ENCODE assay signal across 24 cellular contexts in genomic region chr11:134916829-134917228, GRCh38.
"Had no signal": no experiment of that assay in that cellular context is flagged by ENCODE, and none has a peak within 500 bp of the region (broad histone marks: within the 10 kb centered on the region; RNA-seq: fewer than 3 reads in every experiment).

No MANE protein-coding gene starts in this region.

- H3K4me1 ChIP-seq: body of pancreas, SJCRH30 had no signal

- FAIRE-seq: bronchial epithelial cell had no signal

- DNase-seq: activated CD4-positive, alpha-beta T cell treated with anti-CD3 and anti-CD28 coated beads for 48 hours; activated CD4-positive, alpha-beta T cell treated with anti-CD3 and anti-CD28 coated beads, Interleukin-2, amount 50 U/mL, for 4 hours; activated CD4-positive, CD25-positive, alpha-beta regulatory T cell treated with anti-CD3 and anti-CD28 coated beads, Interleukin-2, amount 50 U/mL, for 72 hours; activated CD8-positive, alpha-beta memory T cell treated with anti-CD3 and anti-CD28 coated beads, Interleukin-2, amount 10 ng/mL, durations not matched to agents 7 days and 5 days; activated effector memory CD4-positive, alpha-beta T cell treated with Interleukin-2 at 50 U/mL for 16 hours; activated naive CD4-positive, alpha-beta T cell; activated T-cell treated with anti-CD3 and anti-CD28 coated beads, Interleukin-2, amount 50 U/mL, for 24 hours; aorta; body of pancreas; central memory CD4-positive, alpha-beta T cell; Kasumi-1; NCI-H1105 treated with DMSO at 0.1 percent for 48 hours; NCI-H1436 treated with DMSO at 0.1 percent for 48 hours; NCI-H2081 treated with DMSO at 0.1 percent for 48 hours; NCI-H82; NK-92 treated with Interleukin-12 subunit alpha and Interleukin-12 subunit beta, amount 100 ng/mL, for 24 hours; OCI-M1; Right ventricle myocardium superior; SJCRH30; SK-N-SH had no signal

- H3K4me2 ChIP-seq: SK-N-SH had no signal

- H3K9ac ChIP-seq: SK-N-SH had no signal

- H3K4me3 ChIP-seq: body of pancreas, SJCRH30 had no signal

- H3K27me3 ChIP-seq: body of pancreas had no signal

- H3K9me3 ChIP-seq: body of pancreas, SJCRH30, SK-N-SH had no signal

- H3K27ac ChIP-seq: body of pancreas, RWPE1, SJCRH30 had no signal

- H3K36me3 ChIP-seq: SJCRH30 had no signal

- ATAC-seq: activated CD8-positive, alpha-beta memory T cell treated with anti-CD3 and anti-CD28 coated beads, Interleukin-2, amount 10 ng/mL, durations not matched to agents 7 days and 5 days; body of pancreas; Panc1; WTC11 had no signal
